ENCODE assay signal across 8 cellular contexts in genomic region chr17:50478391-50479361, GRCh38. TPM values are rescaled to one million over a fixed set of nuclear protein-coding genes. Genes with fewer than 3 reads are reported as not detected.
DNase-seq lines count a peak whose midpoint lies in the region; ATAC-seq and TF ChIP-seq lines count a peak whose summit lies in the region.

Gene RSAD1 (plus strand): TSS chr17:50478860. CDS start chr17:50478885, 25 bp downstream.

- DNase-seq in BJ (ENCODE audit: low read depth) (no peak), NCI-H460 (ENCODE audit: extremely low read depth, low read depth) (peak; percentile 86), colonic mucosa (peak; percentile 83), left kidney (ENCODE audit: low read depth, low spot score) (peak; percentile 97)
- peak; percentile 78 to 84 for DNase-seq in activated CD4-positive, alpha-beta T cell treated with anti-CD3 and anti-CD28 coated beads for 4 hours
- peak; percentile 86 to 87 for DNase-seq in stimulated activated CD4-positive, alpha-beta T cell treated with anti-CD3 and anti-CD28 coated beads, Interleukin-2, amount 100 ng/mL, for 24 hours

- H3K36me3 ChIP-seq in BJ (ENCODE audit: control insufficient read depth, insufficient read depth, low read length), result peaks cover 4% of the 10 kb centered on the region
- no peaks in the 10 kb centered on the region for H3K36me3 ChIP-seq in colonic mucosa

- CTCF ChIA-PET in BJ (lab: Yijun Ruan, JAX), result interaction anchor here (0.5 to 2.6 kb wide), 37 partner anchors 8 to 246 kb away, joined by 3 to 27 read pairs (median 4); partner anchors contain the start of genes CHAD, EPN3 and LRRC59

- H3K27ac ChIP-seq in colonic mucosa, result peak within 1 kb of the TSS; percentile 89

- peak; percentile 94 for TF ChIP-seq POLR2A in GM19193 (IDR thresholded peaks at IDR 0.05; ENCODE audit: extremely low read depth, insufficient read depth, insufficient read length)

- H3K27me3 ChIP-seq in BJ (ENCODE audit: control insufficient read depth, insufficient read depth, low read length) (peaks cover 2% of the 10 kb centered on the region; the same call in 1 of the 2 replicates), colonic mucosa (no peaks in the 10 kb centered on the region)

- H3K4me1 ChIP-seq in colonic mucosa, result peaks cover 7% of the 10 kb centered on the region

- peak; percentile 88 for ATAC-seq in HG03432 (IDR thresholded peaks at IDR 0.05; ENCODE audit: unreplicated experiment)

- POLR2A ChIA-PET in BJ (lab: Charles Lee), result interaction anchor here (0.6 kb wide), 1 partner anchor 222 kb away, joined by 3 read pairs; no protein-coding TSS in a partner anchor

- H3K9me3 ChIP-seq in colonic mucosa, result no peaks in the 10 kb centered on the region

- H3K4me3 ChIP-seq in BJ (ENCODE audit: low read depth, low read length), result peak within 1 kb of the TSS; percentile 55
- H3K4me3 ChIP-seq in colonic mucosa, result peak within 1 kb of the TSS; percentile 82

- intact Hi-C loops in colonic mucosa (cut with DNase I), result loop anchor here (2.0 kb wide), 1 partner anchor 116 kb away; no protein-coding TSS in a partner anchor

- H3K9ac ChIP-seq in colonic mucosa (ENCODE audit: low read depth in 2 of 2, low read length in 2 of 2), result peak within 1 kb of the TSS; percentile 81 to 83

- peak; percentile 53 for TF ChIP-seq CTCF in BJ (IDR thresholded peaks at IDR 0.05; ENCODE audit: insufficient read depth, low read depth, low read length)
- peak; percentile 89 for TF ChIP-seq CTCF in colonic mucosa (IDR thresholded peaks at IDR 0.05)

RNA-seq across cellular contexts. Expression of gene RSAD1, which starts in this region (rescaled TPM):
- 17.5 and 22.6 TPM in 2 replicates for polyA plus RNA-seq in BJ (2011; rRNA removed)
- 7.9 and 13.9 TPM in 2 replicates for polyA minus RNA-seq in BJ (2011; rRNA and poly(A)+ RNA removed)
- 28.8 and 33.9 TPM in 2 replicates for total RNA-seq in NCI-H460 (2014; rRNA removed; shearing (Covaris generic))
- 98.8 and 136 TPM in 2 replicates for polyA plus RNA-seq in NCI-H460 (2014; cell fraction: nucleus; rRNA removed)
- total RNA-seq in colonic mucosa, result 10 to 100 TPM; 22.2 to 29.3 TPM
